In the genomic region with DNA sequence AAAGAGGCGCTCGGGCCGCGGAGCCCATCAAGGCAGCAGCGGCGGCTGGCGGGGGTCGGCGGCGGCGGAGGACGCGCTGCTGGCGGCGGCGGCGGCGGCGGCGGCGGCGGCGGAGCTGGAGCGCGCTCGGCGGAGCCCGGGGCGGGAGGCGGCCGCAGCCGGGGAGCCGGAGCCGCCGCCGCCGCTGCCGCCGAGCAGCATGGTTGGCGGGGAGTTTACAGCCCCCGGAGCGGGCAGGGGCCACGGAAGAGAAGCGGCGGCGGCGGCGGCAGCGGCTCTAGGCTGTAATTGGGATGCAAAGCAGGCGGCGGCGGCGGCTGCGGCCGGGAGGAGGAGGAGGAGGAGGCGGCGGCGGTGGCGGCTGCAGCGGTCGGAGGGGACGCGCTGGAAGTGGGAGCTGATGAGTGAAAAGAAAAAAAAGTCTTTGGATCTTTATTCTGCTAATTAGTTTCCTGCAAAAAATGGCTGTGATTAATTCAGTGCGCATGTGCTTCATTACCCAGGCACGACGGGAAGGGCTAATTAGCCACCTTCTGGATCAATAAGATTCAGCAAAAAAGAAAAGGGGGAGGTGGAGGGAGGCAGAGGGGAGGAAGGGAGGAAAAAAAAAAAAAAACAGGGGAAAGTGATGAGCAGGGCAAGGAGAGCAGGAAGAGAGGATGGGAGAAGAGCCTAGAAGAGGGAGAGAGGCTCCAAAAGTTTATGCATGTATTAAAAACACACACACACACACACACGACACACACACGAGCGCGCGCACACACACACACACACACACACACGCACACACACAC, we compare ENCODE assay signal across 8 cellular contexts. TPM values are rescaled to one million over a fixed set of nuclear protein-coding genes. Genes with fewer than 3 reads are reported as not detected.
DNase-seq lines count a peak whose midpoint lies in the region; ATAC-seq lines count a peak whose summit lies in the region.

No MANE protein-coding gene starts in this region.

- no peaks in the 10 kb centered on the region for H3K9me3 ChIP-seq in iPS-18c (ENCODE audit: control insufficient read depth, insufficient read depth, low read length)
- no peaks in the 10 kb centered on the region for H3K9me3 ChIP-seq in skeletal muscle tissue (ENCODE audit: control insufficient read depth in 3 of 3, low read length in 3 of 3)

- DNase-seq in Right ventricle myocardium inferior (ENCODE audit: missing footprints): peak; percentile 78
- DNase-seq in cardiac septum (ENCODE audit: low spot score): no peak
- peak; percentile 29 for DNase-seq in NCI-H2196 treated with DMSO at 0.1 percent for 48 hours (lab: John Stamatoyannopoulos, UW; ENCODE audit: unreplicated experiment)
- DNase-seq in amniotic epithelial cell (ENCODE audit: low read depth): peak; percentile 56
- no peak for DNase-seq in A172 (ENCODE audit: low spot score)

- peak overlapping the region; percentile 79 to 90 (median 88) for H3K9ac ChIP-seq in skeletal muscle tissue (ENCODE audit: low read depth in 1 of 3, low read length in 3 of 3)

- H3K4me1 ChIP-seq in skeletal muscle tissue (ENCODE audit: control insufficient read depth in 3 of 3, insufficient read depth in 3 of 3, low read length in 3 of 3): peaks cover 16 to 38% (median 27%) of the 10 kb centered on the region in 3 donors

- no peaks in the 10 kb centered on the region for H3K36me3 ChIP-seq in skeletal muscle tissue (ENCODE audit: control insufficient read depth in 3 of 3, insufficient read depth in 3 of 3, low read length in 3 of 3)

- peaks cover 0 to 2% (median 0%) of the 10 kb centered on the region in 3 donors for H3K27me3 ChIP-seq in skeletal muscle tissue (ENCODE audit: control insufficient read depth in 3 of 3, insufficient read depth in 3 of 3, low read length in 3 of 3)

- intact Hi-C loops in Right ventricle myocardium inferior (cut with DNase I) (loop anchor here (5.0 kb wide), 3 partner anchors 72 to 212 kb away; no protein-coding TSS in a partner anchor), cardiac septum (cut with DNase I) (loop anchor here (5.0 to 10.0 kb wide), 3 partner anchors 122 to 394 kb away; no protein-coding TSS in a partner anchor)

- ATAC-seq in Right ventricle myocardium inferior (peak; percentile 11), HG02678 (IDR thresholded peaks at IDR 0.05; ENCODE audit: unreplicated experiment) (peak; percentile 31)

- peak overlapping the region; percentile 46; the same call in 1 of the 2 replicates for H3K4me3 ChIP-seq in iPS-18c (ENCODE audit: insufficient read depth, low read depth, low read length)
- peak overlapping the region; percentile 76 to 91 (median 76) for H3K4me3 ChIP-seq in skeletal muscle tissue (ENCODE audit: low read length in 3 of 3)

- H3K27ac ChIP-seq in skeletal muscle tissue (ENCODE audit: low read depth, low read length): peak overlapping the region; percentile 84

RNA-seq across cellular contexts. Expression of a gene that starts 10.9 kb away (rescaled TPM):
- total RNA-seq in Right ventricle myocardium inferior: 8.4 TPM
- total RNA-seq in cardiac septum: 15.7 TPM
- 8.9 TPM for total RNA-seq in skeletal muscle tissue
- 2.4 and 2.5 TPM in 2 replicates for total RNA-seq in A172 (2014; rRNA removed; shearing (Covaris generic))

Comparison
In these comparisons a context has a peak if more than half of its experiments do, and no peak if none do; other contexts are left out.
1. DNase-seq: peak in Right ventricle myocardium inferior (single experiment), NCI-H2196 treated with DMSO at 0.1 percent for 48 hours (single experiment) and amniotic epithelial cell (single experiment); none in cardiac septum (single experiment) and A172 (single experiment).